ENCODE assay signal across 20 cellular contexts in the genomic region with DNA sequence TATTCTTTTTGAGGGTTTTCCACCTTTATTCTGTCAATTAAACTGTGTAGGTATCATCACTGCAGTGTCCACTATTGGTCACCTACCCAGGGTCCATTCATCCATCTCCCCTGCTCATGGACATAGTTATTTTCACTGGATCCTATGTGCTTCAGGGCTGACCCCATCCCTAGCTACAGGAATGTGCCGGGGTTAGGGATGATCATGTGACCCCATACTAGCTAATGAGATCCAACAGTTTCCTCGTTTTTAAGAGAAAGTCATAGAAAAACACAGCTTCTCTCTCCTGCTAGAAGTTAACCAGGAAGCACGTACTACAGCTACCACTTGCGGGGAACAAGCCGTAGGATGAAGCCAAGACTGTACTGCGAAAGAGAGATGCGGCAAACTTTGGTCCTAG. TPM values are rescaled to one million over a fixed set of nuclear protein-coding genes. Genes with fewer than 3 reads are reported as not detected.
"Had no signal": no experiment of that assay in that cellular context is flagged by ENCODE, and none has a peak within 500 bp of the region (broad histone marks: within the 10 kb centered on the region; RNA-seq: fewer than 3 reads in every experiment).

No MANE protein-coding gene starts in this region.

- DNase-seq: colonic mucosa; dermis blood vessel endothelial cell; esophagus squamous epithelium; foreskin keratinocyte; head of caudate nucleus; left colon; left ventricle myocardium superior; mesenchymal stem cell; midbrain; psoas muscle; retina; right lobe of liver; stimulated activated CD4-positive, alpha-beta T cell treated with anti-CD3 and anti-CD28 coated beads, Interleukin-4, amount 100 ng/mL, for 1 hour; stimulated activated CD8-positive, alpha-beta memory T cell treated with anti-CD3 and anti-CD28 coated beads, Interleukin-4, amount 100 ng/mL, for 48 hours; stimulated activated naive CD8-positive, alpha-beta T cell treated with anti-CD3 and anti-CD28 coated beads, Interleukin-15, Interleukin-2, amounts not matched to agents 100 U/mL and 50 U/mL, for 24 hours; transverse colon had no signal

- H3K27ac ChIP-seq: colonic mucosa, esophagus squamous epithelium, foreskin keratinocyte, hepatocyte, psoas muscle, right lobe of liver, transverse colon had no signal

- H3K36me3 Mint-ChIP-seq: stimulated activated effector memory CD8-positive, alpha-beta T cell treated with anti-CD3 and anti-CD28 coated beads, Interleukin-12 subunit alpha, Interleukin-12 subunit beta, amount 100 ng/mL, for 72 hours had no signal

- H3K4me1 ChIP-seq: colonic mucosa, foreskin keratinocyte, psoas muscle, right lobe of liver, transverse colon had no signal

- H3K36me3 ChIP-seq: colonic mucosa, esophagus squamous epithelium, right lobe of liver, transverse colon had no signal

- H3K9me3 ChIP-seq: colonic mucosa, esophagus squamous epithelium, psoas muscle, right lobe of liver, transverse colon had no signal

- H3K4me3 Mint-ChIP-seq: nephron; stimulated activated effector memory CD8-positive, alpha-beta T cell treated with anti-CD3 and anti-CD28 coated beads, Interleukin-12 subunit alpha, Interleukin-12 subunit beta, amount 100 ng/mL, for 72 hours had no signal

- H3K27me3 ChIP-seq: colonic mucosa, esophagus squamous epithelium, right lobe of liver had no signal

- H3K27ac Mint-ChIP-seq: nephron; stimulated activated effector memory CD8-positive, alpha-beta T cell treated with anti-CD3 and anti-CD28 coated beads, Interleukin-12 subunit alpha, Interleukin-12 subunit beta, amount 100 ng/mL, for 72 hours had no signal

- H3K4me3 ChIP-seq: colonic mucosa, esophagus squamous epithelium, hepatocyte, lung, psoas muscle, right lobe of liver, transverse colon had no signal

- ATAC-seq: foreskin keratinocyte; left colon; left ventricle myocardium superior; psoas muscle; right lobe of liver; stimulated activated effector memory CD8-positive, alpha-beta T cell treated with anti-CD3 and anti-CD28 coated beads, Interleukin-12 subunit alpha, Interleukin-12 subunit beta, amount 100 ng/mL, for 72 hours; stimulated activated naive CD8-positive, alpha-beta T cell treated with anti-CD3 and anti-CD28 coated beads, Interleukin-15, Interleukin-2, amounts not matched to agents 100 U/mL and 50 U/mL, for 24 hours had no signal

- H3K9me3 Mint-ChIP-seq: nephron; stimulated activated effector memory CD8-positive, alpha-beta T cell treated with anti-CD3 and anti-CD28 coated beads, Interleukin-12 subunit alpha, Interleukin-12 subunit beta, amount 100 ng/mL, for 72 hours had no signal

- H3K4me1 Mint-ChIP-seq: nephron; stimulated activated effector memory CD8-positive, alpha-beta T cell treated with anti-CD3 and anti-CD28 coated beads, Interleukin-12 subunit alpha, Interleukin-12 subunit beta, amount 100 ng/mL, for 72 hours had no signal

RNA-seq across cellular contexts. Expression of a gene that starts 19.6 kb away (rescaled TPM):
- total RNA-seq: dermis blood vessel endothelial cell, foreskin keratinocyte had no signal
- polyA plus RNA-seq: foreskin keratinocyte had no signal
